Comparison of ENCODE assay signal across 8 cellular contexts in genomic region chr1:244969355-244970235, GRCh38.
A peak's percentile ranks its signal among the peaks of the same experiment; 100 is the strongest.
DNase-seq lines count a peak whose midpoint lies in the region; ATAC-seq, FAIRE-seq and TF ChIP-seq lines count a peak whose summit lies in the region.

No MANE protein-coding gene starts in this region.

- no peaks in the 10 kb centered on the region for H3K9me3 ChIP-seq in HepG2 (ENCODE audit: low read length)

- H3K4me2 ChIP-seq in HepG2 (ENCODE audit: low read depth, low read length) = peak overlapping the region; percentile 86

- no peak for TF ChIP-seq RAD21 in HepG2 (CRISPR knock-in tag; IDR thresholded peaks at IDR 0.05)

- no peaks in the 10 kb centered on the region for H3K9me3 Mint-ChIP-seq in activated CD4-positive, alpha-beta T cell treated with anti-CD3 and anti-CD28 coated beads for 36 hours (ENCODE audit: low read depth)

- H3K36me3 ChIP-seq in HepG2 (replicated peaks in 1 of 2; ENCODE audit: control insufficient read depth in 1 of 2, insufficient read depth in 2 of 2, low read length in 2 of 2) = no peaks in the 10 kb centered on the region

- 2% methylated on average over 40 of the region's 54 CpGs for whole genome bisulfite sequencing in HepG2 (ENCODE audit: low lambda C conversion rate)

- H3K4me3 ChIP-seq in AG04449 (ENCODE audit: low read depth, low read length) (peak overlapping the region; percentile 65), coronary artery (peak overlapping the region; percentile 96), HepG2 (replicated peaks in 1 of 3; ENCODE audit: insufficient read depth in 1 of 3, low read depth in 2 of 3, low read length in 3 of 3) (peak overlapping the region; percentile 65 to 75 (median 70))

- H3K27me3 ChIP-seq in HepG2 (ENCODE audit: control insufficient read depth in 1 of 2, insufficient read depth in 2 of 2, low read length in 2 of 2) = no peaks in the 10 kb centered on the region; a peak in 1 of 5 replicates

- 0 out of 4 replicates have a peak, but pooled peaks of 1 of the 2 experiments have one; percentile 13 for TF ChIP-seq EP300 in HepG2 (IDR thresholded peaks at IDR 0.05; ENCODE audit: low read depth in 2 of 2, low read length in 2 of 2)
- TF ChIP-seq EP300 in HepG2 (CRISPR knock-in tag; IDR thresholded peaks at IDR 0.05; ENCODE audit: borderline replicate concordance) = no peak

- H3K9ac ChIP-seq in HepG2 (ENCODE audit: insufficient read depth, low read depth, low read length) = peak overlapping the region; percentile 95

- DNase-seq in AG04449 (ENCODE audit: low read depth, low spot score) (no peak), NCI-H2227 (lab: John Stamatoyannopoulos, UW; ENCODE audit: unreplicated experiment) (peak; percentile 91), coronary artery (ENCODE audit: low spot score) (peak; percentile 94), HepG2 (ENCODE audit: low spot score) (peak; percentile 77)
- peak; percentile 75 for DNase-seq in activated CD4-positive, alpha-beta T cell treated with anti-CD3 and anti-CD28 coated beads for 36 hours
- DNase-seq in stimulated activated CD4-positive, alpha-beta T cell treated with anti-CD3 and anti-CD28 coated beads, Interleukin-4, amount 100 ng/mL, for 24 hours = peak; percentile 61

- peak overlapping the region; percentile 95 for H3K27ac Mint-ChIP-seq in activated CD4-positive, alpha-beta T cell treated with anti-CD3 and anti-CD28 coated beads for 36 hours

- H3K4me1 ChIP-seq in HepG2 (ENCODE audit: insufficient read depth, low read length) = peaks cover 34% of the 10 kb centered on the region

- intact Hi-C loops in activated CD4-positive, alpha-beta T cell treated with anti-CD3 and anti-CD28 coated beads for 36 hours (cut with DNase I, micrococcal nuclease) = loop anchor here (1.0 to 10.0 kb wide), 14 partner anchors 50 to 1962 kb away; partner anchors contain the start of genes ADSS2 (in 1 of the 2), AHCTF1 (in 1 of the 2), AKT3 (in 1 of the 2) and CATSPERE (in 1 of the 2)
- intact Hi-C loops in HepG2 (cut with micrococcal nuclease; ENCODE audit: unreplicated experiment) = loop anchor here (1.0 kb wide), 1 partner anchor 105 kb away; the partner anchor contains the start of gene HNRNPU

- peaks cover 15% of the 10 kb centered on the region for H3K4me1 Mint-ChIP-seq in activated CD4-positive, alpha-beta T cell treated with anti-CD3 and anti-CD28 coated beads for 36 hours

- H3K27ac ChIP-seq in coronary artery (peak overlapping the region; percentile 99), HepG2 (ENCODE audit: extremely low read length, insufficient read depth, low read length) (peak overlapping the region; percentile 98)

- H3K4me3 Mint-ChIP-seq in activated CD4-positive, alpha-beta T cell treated with anti-CD3 and anti-CD28 coated beads for 36 hours = peak overlapping the region; percentile 92

- no peak for TF ChIP-seq CTCF in AG04449 (IDR thresholded peaks at IDR 0.05; ENCODE audit: insufficient read depth, low read length, missing control alignments)
- no peak for TF ChIP-seq CTCF in coronary artery (IDR thresholded peaks at IDR 0.05)
- no peak for TF ChIP-seq CTCF in HepG2 (CRISPR knock-in tag; IDR thresholded peaks at IDR 0.05)

- CTCF ChIA-PET in AG04449 (lab: Yijun Ruan, JAX) (interaction anchor here (0.8 to 1.2 kb wide), 3 partner anchors 73 to 136 kb away, joined by 3 to 4 read pairs (median 4); no protein-coding TSS in a partner anchor), HepG2 (lab: Yijun Ruan, JAX; ENCODE audit: low intra/inter-chr PET ratio, low total read pairs) (no interaction called here)
- CTCF ChIA-PET in activated CD4-positive, alpha-beta T cell treated with anti-CD3 and anti-CD28 coated beads for 36 hours (lab: Charles Lee) = interaction anchor here (0.6 to 1.2 kb wide), 8 partner anchors 20 to 366 kb away, joined by 3 to 5 read pairs (median 4); partner anchors contain the start of gene HNRNPU

- no peaks in the 10 kb centered on the region for H4K20me1 ChIP-seq in HepG2 (ENCODE audit: insufficient read depth, low read length)

- POLR2A ChIA-PET in AG04449 (lab: Yijun Ruan, JAX) = interaction anchor here (0.8 to 1.4 kb wide), 5 partner anchors 51 to 134 kb away, joined by 3 to 4 read pairs (median 3); partner anchors contain the start of genes COX20 and HNRNPU
- POLR2A ChIA-PET in activated CD4-positive, alpha-beta T cell treated with anti-CD3 and anti-CD28 coated beads for 36 hours (lab: Charles Lee) = interaction anchor here (0.6 to 1.4 kb wide), 6 partner anchors 15 to 316 kb away, joined by 3 to 5 read pairs (median 4); partner anchors contain the start of gene HNRNPU
- POLR2A ChIA-PET in HepG2 (lab: Yijun Ruan, JAX) = interaction anchor here (0.7 to 3.6 kb wide), 10 partner anchors 76 to 152 kb away, joined by 3 to 21 read pairs (median 6); partner anchors contain the start of genes COX20 and HNRNPU

- peak in 1 of 2 experiments; percentile 68; a peak in 2 of 4 replicates for TF ChIP-seq POLR2A in HepG2 (IDR thresholded peaks at IDR 0.05; ENCODE audit: insufficient read depth in 1 of 2, low read depth in 2 of 2, low read length in 2 of 2)

- in situ Hi-C loops in HepG2 (cut with HindIII; ENCODE audit: extremely low pct_ligation_motif_present, low pct_unique_long_range_greater_than_20kb) = loop anchor here (5.0 kb wide), 2 partner anchors 73 to 107 kb away; partner anchors contain the start of gene HNRNPU

- FAIRE-seq in HepG2 (lab: Jason Lieb, UNC) = peak; percentile 49

- peaks cover 14% of the 10 kb centered on the region for H3K79me2 ChIP-seq in HepG2 (ENCODE audit: insufficient read depth, low read length)

- peak; percentile 14 for ATAC-seq in GM18870 (IDR thresholded peaks at IDR 0.05; ENCODE audit: unreplicated experiment)
- peak; percentile 26 for ATAC-seq in HG03175 (IDR thresholded peaks at IDR 0.05; ENCODE audit: unreplicated experiment)
- ATAC-seq in activated CD4-positive, alpha-beta T cell treated with anti-CD3 and anti-CD28 coated beads for 36 hours = peak; percentile 22
- ATAC-seq in HepG2 = peak; percentile 69

- H3K27me3 Mint-ChIP-seq in activated CD4-positive, alpha-beta T cell treated with anti-CD3 and anti-CD28 coated beads for 36 hours = no peaks in the 10 kb centered on the region

- BruUV-seq in HepG2 (replicated peaks; lab: Mats Ljungman, UMichigan) = no TSS peak

- H2AFZ ChIP-seq in HepG2 (ENCODE audit: low read length) = no peak overlapping the region

- no peaks in the 10 kb centered on the region for H3K36me3 Mint-ChIP-seq in activated CD4-positive, alpha-beta T cell treated with anti-CD3 and anti-CD28 coated beads for 36 hours (ENCODE audit: low read depth)

TF ChIP-seq in HepG2, 621 proteins besides CTCF, POLR2A, EP300 and RAD21 (continues in another document):
- TF ChIP-seq SMAD1 (CRISPR knock-in tag; IDR thresholded peaks at IDR 0.05; ENCODE audit: borderline replicate concordance, low read depth) = no peak
- TF ChIP-seq MAFF (IDR thresholded peaks at IDR 0.05; ENCODE audit: low read depth, low read length) = no peak
- no peak for TF ChIP-seq PTBP1 (IDR thresholded peaks at IDR 0.05; ENCODE audit: low read depth, low read length, poor library complexity, severe bottlenecking)
- TF ChIP-seq ZMYM3 (CRISPR knock-in tag; IDR thresholded peaks at IDR 0.05) = no peak; the same call in 1 of the 2 replicates
- peak; percentile 52; the same call in 1 of the 2 replicates for TF ChIP-seq BCL3 (CRISPR knock-in tag; IDR thresholded peaks at IDR 0.05)
- 0 out of 2 replicates have a peak, but pooled peaks have one; percentile 46 for TF ChIP-seq ZNF274 (CRISPR knock-in tag; IDR thresholded peaks at IDR 0.05)
- no peak for TF ChIP-seq ZNF33A (CRISPR knock-in tag; IDR thresholded peaks at IDR 0.05; ENCODE audit: borderline replicate concordance)
- peak; percentile 57; the same call in 1 of the 2 replicates for TF ChIP-seq ZNF430 (CRISPR knock-in tag; IDR thresholded peaks at IDR 0.05)
- TF ChIP-seq SP140L (CRISPR knock-in tag; IDR thresholded peaks at IDR 0.05; ENCODE audit: borderline replicate concordance) = no peak
- no peak for TF ChIP-seq TFE3 (CRISPR knock-in tag; IDR thresholded peaks at IDR 0.05)
- TF ChIP-seq SIN3A (IDR thresholded peaks at IDR 0.05; ENCODE audit: borderline replicate concordance, low read depth, low read length) = 0 out of 2 replicates have a peak, but pooled peaks have one; percentile 38
- TF ChIP-seq ONECUT2 (CRISPR knock-in tag; IDR thresholded peaks at IDR 0.05) = no peak
- no peak for TF ChIP-seq KLF12 (CRISPR knock-in tag; IDR thresholded peaks at IDR 0.05; ENCODE audit: borderline replicate concordance)
- TF ChIP-seq ZNF788 (CRISPR knock-in tag; IDR thresholded peaks at IDR 0.05; ENCODE audit: borderline replicate concordance) = peak; percentile 94
- no peak for TF ChIP-seq CHD2 (IDR thresholded peaks at IDR 0.05; ENCODE audit: low read depth, low read length)
- no peak for TF ChIP-seq ZNF441 (CRISPR knock-in tag; IDR thresholded peaks at IDR 0.05; ENCODE audit: borderline replicate concordance)
- no peak for TF ChIP-seq ZNF781 (CRISPR knock-in tag; IDR thresholded peaks at IDR 0.05; ENCODE audit: borderline replicate concordance, not compliant biosample characterization)
- no peak for TF ChIP-seq STAG1 (CRISPR knock-in tag; IDR thresholded peaks at IDR 0.05)
- TF ChIP-seq TCF12 (IDR thresholded peaks at IDR 0.05) = no peak
- TF ChIP-seq TCF12 (CRISPR knock-in tag; IDR thresholded peaks at IDR 0.05) = no peak

Comparison
In these comparisons a context has a peak if more than half of its experiments do, and no peak if none do; other contexts are left out.
1. ATAC-seq: peak in every context shown above with its lines; median percentile 69 in HepG2; 26 in HG03175; 22 in activated CD4-positive, alpha-beta T cell treated with anti-CD3 and anti-CD28 coated beads for 36 hours; 14 in GM18870.